In the genomic region with DNA sequence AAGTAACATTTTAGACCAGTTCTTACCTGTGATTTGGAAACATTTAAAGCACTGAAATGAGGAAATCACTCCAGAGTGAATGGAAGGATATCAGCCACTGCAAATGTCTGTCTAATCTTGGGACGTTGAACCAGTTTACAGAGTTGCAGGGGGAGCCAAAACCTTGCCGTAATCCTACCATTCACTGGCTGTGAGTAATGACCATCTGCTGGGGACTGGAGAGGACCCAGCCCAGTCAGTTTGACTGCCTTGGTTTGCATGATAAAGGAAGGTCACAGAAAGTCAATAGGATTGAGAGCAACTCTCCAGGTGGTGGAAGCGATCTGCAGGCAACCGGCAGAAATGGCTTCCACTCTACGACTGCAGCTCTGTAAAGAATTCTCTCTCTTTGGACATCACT, we compare ENCODE assay signal across 1 cellular context.
TF ChIP-seq lines count a peak whose summit lies in the region.

No MANE protein-coding gene starts in this region.

TF ChIP-seq in K562, 482 proteins besides CTCF, POLR2A, EP300 and RAD21 (continued from another document and continues in another):
- TF ChIP-seq ZNF830 (CRISPR knock-in tag; IDR thresholded peaks at IDR 0.05) (no peak), MCM7 (IDR thresholded peaks at IDR 0.05) (no peak), EZH2 (IDR thresholded peaks at IDR 0.05; ENCODE audit: borderline replicate concordance, low read depth, low read length) (no peak), ZBTB17 (CRISPR knock-in tag; IDR thresholded peaks at IDR 0.05) (peak; percentile 69; the same call in 1 of the 2 replicates), BRD9 (IDR thresholded peaks at IDR 0.05; ENCODE audit: low read depth, partially characterized antibody) (peak; percentile 58), ZNF124 (CRISPR knock-in tag; IDR thresholded peaks at IDR 0.05) (no peak), HDAC1 (IDR thresholded peaks at IDR 0.05) (peak; percentile 67 to 97; a peak in 3 of 4 replicates), ZNF785 (CRISPR knock-in tag; IDR thresholded peaks at IDR 0.05) (no peak), SREBF2 (CRISPR knock-in tag; IDR thresholded peaks at IDR 0.05) (no peak), TCF7L2 (IDR thresholded peaks at IDR 0.05; ENCODE audit: low read depth, low read length) (peak; percentile 63; the same call in 1 of the 2 replicates), STAT5B (CRISPR knock-in tag; IDR thresholded peaks at IDR 0.05) (no peak), FOS (IDR thresholded peaks at IDR 0.05; ENCODE audit: extremely low read depth, insufficient read length) (no peak), GTF2A2 (tag; IDR thresholded peaks at IDR 0.05) (no peak), DDX20 (tag; IDR thresholded peaks at IDR 0.05; ENCODE audit: low read depth) (no peak), ZNF696 (CRISPR knock-in tag; conservative IDR thresholded peaks at IDR 0.05) (no peak), CHD2 (IDR thresholded peaks at IDR 0.05; ENCODE audit: low read depth, low read length) (no peak), RBBP5 (IDR thresholded peaks at IDR 0.05; ENCODE audit: borderline replicate concordance, insufficient read depth, low read length, poor library complexity, severe bottlenecking) (no peak), ZNF717 (CRISPR knock-in tag; IDR thresholded peaks at IDR 0.05) (no peak), ZNF561 (CRISPR knock-in tag; conservative IDR thresholded peaks at IDR 0.05) (no peak), TBP (optimal IDR thresholded peaks at IDR 0.05; ENCODE audit: low read depth, low read length) (no peak), NFRKB (IDR thresholded peaks at IDR 0.05; ENCODE audit: low read depth) (peak; percentile 56; the same call in 1 of the 2 replicates), FIP1L1 (IDR thresholded peaks at IDR 0.05; ENCODE audit: low read depth, low read length, poor library complexity, severe bottlenecking) (no peak), ZNF778 (CRISPR knock-in tag; IDR thresholded peaks at IDR 0.05) (no peak), SUPT5H (IDR thresholded peaks at IDR 0.05) (no peak), RNF2 (IDR thresholded peaks at IDR 0.05) (peak; percentile 81), ZNF41 (CRISPR knock-in tag; conservative IDR thresholded peaks at IDR 0.05) (no peak), ZNF274 (IDR thresholded peaks at IDR 0.05; ENCODE audit: borderline replicate concordance, low read depth, low read length) (peak; percentile 78; the same call in 1 of the 2 replicates), MEF2D (tag; conservative IDR thresholded peaks at IDR 0.05; ENCODE audit: low read depth) (no peak), ZFP1 (CRISPR knock-in tag; IDR thresholded peaks at IDR 0.05) (no peak), ZNF175 (CRISPR knock-in tag; IDR thresholded peaks at IDR 0.05; ENCODE audit: low read depth) (peak; percentile 82; the same call in 1 of the 2 replicates), NR1H2 (CRISPR knock-in tag; IDR thresholded peaks at IDR 0.05) (no peak), HDGF (IDR thresholded peaks at IDR 0.05) (no peak), FOXA3 (CRISPR knock-in tag; conservative IDR thresholded peaks at IDR 0.05 in 1 of 2, IDR thresholded peaks at IDR 0.05 in 1 of 2) (peak; percentile 92 to 99), DNMT1 (IDR thresholded peaks at IDR 0.05) (no peak), BCL6 (CRISPR knock-in tag; IDR thresholded peaks at IDR 0.05) (no peak), FUS (optimal IDR thresholded peaks at IDR 0.05; ENCODE audit: low read depth, low read length) (no peak), HDAC6 (IDR thresholded peaks at IDR 0.05; ENCODE audit: low read depth, low read length) (no peak), KDM1A (IDR thresholded peaks at IDR 0.05) (peak; percentile 99), JUN (IDR thresholded peaks at IDR 0.05; ENCODE audit: borderline replicate concordance, low read depth, low read length) (no peak), JUN (CRISPR knock-in tag; IDR thresholded peaks at IDR 0.05; ENCODE audit: borderline replicate concordance) (no peak)
- TF ChIP-seq, protein P1, sequence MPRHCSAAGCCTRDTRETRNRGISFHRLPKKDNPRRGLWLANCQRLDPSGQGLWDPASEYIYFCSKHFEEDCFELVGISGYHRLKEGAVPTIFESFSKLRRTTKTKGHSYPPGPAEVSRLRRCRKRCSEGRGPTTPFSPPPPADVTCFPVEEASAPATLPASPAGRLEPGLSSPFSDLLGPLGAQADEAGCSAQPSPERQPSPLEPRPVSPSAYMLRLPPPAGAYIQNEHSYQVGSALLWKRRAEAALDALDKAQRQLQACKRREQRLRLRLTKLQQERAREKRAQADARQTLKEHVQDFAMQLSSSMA (CRISPR knock-in tag; IDR thresholded peaks at IDR 0.05): no peak
- TF ChIP-seq, protein P2, sequence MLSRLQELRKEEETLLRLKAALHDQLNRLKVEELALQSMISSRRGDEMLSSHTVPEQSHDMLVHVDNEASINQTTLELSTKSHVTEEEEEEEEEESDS (CRISPR knock-in tag; IDR thresholded peaks at IDR 0.05): no peak
- TF ChIP-seq, protein P3, sequence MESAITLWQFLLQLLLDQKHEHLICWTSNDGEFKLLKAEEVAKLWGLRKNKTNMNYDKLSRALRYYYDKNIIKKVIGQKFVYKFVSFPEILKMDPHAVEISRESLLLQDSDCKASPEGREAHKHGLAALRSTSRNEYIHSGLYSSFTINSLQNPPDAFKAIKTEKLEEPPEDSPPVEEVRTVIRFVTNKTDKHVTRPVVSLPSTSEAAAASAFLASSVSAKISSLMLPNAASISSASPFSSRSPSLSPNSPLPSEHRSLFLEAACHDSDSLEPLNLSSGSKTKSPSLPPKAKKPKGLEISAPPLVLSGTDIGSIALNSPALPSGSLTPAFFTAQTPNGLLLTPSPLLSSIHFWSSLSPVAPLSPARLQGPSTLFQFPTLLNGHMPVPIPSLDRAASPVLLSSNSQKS (CRISPR knock-in tag; IDR thresholded peaks at IDR 0.05): no peak
- TF ChIP-seq, protein P4, sequence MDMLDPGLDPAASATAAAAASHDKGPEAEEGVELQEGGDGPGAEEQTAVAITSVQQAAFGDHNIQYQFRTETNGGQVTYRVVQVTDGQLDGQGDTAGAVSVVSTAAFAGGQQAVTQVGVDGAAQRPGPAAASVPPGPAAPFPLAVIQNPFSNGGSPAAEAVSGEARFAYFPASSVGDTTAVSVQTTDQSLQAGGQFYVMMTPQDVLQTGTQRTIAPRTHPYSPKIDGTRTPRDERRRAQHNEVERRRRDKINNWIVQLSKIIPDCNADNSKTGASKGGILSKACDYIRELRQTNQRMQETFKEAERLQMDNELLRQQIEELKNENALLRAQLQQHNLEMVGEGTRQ (CRISPR knock-in tag; IDR thresholded peaks at IDR 0.05): no peak
- TF ChIP-seq, protein P5, sequence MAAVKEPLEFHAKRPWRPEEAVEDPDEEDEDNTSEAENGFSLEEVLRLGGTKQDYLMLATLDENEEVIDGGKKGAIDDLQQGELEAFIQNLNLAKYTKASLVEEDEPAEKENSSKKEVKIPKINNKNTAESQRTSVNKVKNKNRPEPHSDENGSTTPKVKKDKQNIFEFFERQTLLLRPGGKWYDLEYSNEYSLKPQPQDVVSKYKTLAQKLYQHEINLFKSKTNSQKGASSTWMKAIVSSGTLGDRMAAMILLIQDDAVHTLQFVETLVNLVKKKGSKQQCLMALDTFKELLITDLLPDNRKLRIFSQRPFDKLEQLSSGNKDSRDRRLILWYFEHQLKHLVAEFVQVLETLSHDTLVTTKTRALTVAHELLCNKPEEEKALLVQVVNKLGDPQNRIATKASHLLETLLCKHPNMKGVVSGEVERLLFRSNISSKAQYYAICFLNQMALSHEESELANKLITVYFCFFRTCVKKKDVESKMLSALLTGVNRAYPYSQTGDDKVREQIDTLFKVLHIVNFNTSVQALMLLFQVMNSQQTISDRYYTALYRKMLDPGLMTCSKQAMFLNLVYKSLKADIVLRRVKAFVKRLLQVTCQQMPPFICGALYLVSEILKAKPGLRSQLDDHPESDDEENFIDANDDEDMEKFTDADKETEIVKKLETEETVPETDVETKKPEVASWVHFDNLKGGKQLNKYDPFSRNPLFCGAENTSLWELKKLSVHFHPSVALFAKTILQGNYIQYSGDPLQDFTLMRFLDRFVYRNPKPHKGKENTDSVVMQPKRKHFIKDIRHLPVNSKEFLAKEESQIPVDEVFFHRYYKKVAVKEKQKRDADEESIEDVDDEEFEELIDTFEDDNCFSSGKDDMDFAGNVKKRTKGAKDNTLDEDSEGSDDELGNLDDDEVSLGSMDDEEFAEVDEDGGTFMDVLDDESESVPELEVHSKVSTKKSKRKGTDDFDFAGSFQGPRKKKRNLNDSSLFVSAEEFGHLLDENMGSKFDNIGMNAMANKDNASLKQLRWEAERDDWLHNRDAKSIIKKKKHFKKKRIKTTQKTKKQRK (IDR thresholded peaks at IDR 0.05; ENCODE audit: borderline replicate concordance, low read depth, low read length): no peak
- TF ChIP-seq, protein P6, sequence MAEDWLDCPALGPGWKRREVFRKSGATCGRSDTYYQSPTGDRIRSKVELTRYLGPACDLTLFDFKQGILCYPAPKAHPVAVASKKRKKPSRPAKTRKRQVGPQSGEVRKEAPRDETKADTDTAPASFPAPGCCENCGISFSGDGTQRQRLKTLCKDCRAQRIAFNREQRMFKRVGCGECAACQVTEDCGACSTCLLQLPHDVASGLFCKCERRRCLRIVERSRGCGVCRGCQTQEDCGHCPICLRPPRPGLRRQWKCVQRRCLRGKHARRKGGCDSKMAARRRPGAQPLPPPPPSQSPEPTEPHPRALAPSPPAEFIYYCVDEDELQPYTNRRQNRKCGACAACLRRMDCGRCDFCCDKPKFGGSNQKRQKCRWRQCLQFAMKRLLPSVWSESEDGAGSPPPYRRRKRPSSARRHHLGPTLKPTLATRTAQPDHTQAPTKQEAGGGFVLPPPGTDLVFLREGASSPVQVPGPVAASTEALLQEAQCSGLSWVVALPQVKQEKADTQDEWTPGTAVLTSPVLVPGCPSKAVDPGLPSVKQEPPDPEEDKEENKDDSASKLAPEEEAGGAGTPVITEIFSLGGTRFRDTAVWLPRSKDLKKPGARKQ (CRISPR knock-in tag; IDR thresholded peaks at IDR 0.05): no peak
- TF ChIP-seq, protein P7, sequence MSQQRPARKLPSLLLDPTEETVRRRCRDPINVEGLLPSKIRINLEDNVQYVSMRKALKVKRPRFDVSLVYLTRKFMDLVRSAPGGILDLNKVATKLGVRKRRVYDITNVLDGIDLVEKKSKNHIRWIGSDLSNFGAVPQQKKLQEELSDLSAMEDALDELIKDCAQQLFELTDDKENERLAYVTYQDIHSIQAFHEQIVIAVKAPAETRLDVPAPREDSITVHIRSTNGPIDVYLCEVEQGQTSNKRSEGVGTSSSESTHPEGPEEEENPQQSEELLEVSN (IDR thresholded peaks at IDR 0.05; ENCODE audit: borderline replicate concordance in 1 of 2, extremely low read depth in 1 of 2, insufficient read depth in 1 of 2, insufficient read length in 1 of 2, low read depth in 1 of 2, low read length in 1 of 2, poor library complexity in 1 of 2, severe bottlenecking in 1 of 2): no peak
- TF ChIP-seq, protein P8, sequence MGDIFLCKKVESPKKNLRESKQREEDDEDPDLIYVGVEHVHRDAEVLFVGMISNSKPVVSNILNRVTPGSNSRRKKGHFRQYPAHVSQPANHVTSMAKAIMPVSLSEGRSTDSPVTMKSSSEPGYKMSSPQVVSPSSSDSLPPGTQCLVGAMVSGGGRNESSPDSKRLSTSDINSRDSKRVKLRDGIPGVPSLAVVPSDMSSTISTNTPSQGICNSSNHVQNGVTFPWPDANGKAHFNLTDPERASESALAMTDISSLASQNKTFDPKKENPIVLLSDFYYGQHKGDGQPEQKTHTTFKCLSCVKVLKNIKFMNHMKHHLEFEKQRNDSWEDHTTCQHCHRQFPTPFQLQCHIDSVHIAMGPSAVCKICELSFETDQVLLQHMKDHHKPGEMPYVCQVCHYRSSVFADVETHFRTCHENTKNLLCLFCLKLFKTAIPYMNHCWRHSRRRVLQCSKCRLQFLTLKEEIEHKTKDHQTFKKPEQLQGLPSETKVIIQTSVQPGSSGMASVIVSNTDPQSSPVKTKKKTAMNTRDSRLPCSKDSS (IDR thresholded peaks at IDR 0.05; ENCODE audit: low read depth, partially characterized antibody): no peak
- TF ChIP-seq, protein P9, sequence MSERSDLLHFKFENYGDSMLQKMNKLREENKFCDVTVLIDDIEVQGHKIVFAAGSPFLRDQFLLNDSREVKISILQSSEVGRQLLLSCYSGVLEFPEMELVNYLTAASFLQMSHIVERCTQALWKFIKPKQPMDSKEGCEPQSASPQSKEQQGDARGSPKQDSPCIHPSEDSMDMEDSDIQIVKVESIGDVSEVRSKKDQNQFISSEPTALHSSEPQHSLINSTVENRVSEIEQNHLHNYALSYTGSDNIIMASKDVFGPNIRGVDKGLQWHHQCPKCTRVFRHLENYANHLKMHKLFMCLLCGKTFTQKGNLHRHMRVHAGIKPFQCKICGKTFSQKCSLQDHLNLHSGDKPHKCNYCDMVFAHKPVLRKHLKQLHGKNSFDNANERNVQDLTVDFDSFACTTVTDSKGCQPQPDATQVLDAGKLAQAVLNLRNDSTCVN (CRISPR knock-in tag; IDR thresholded peaks at IDR 0.05): no peak
- TF ChIP-seq, protein P10, sequence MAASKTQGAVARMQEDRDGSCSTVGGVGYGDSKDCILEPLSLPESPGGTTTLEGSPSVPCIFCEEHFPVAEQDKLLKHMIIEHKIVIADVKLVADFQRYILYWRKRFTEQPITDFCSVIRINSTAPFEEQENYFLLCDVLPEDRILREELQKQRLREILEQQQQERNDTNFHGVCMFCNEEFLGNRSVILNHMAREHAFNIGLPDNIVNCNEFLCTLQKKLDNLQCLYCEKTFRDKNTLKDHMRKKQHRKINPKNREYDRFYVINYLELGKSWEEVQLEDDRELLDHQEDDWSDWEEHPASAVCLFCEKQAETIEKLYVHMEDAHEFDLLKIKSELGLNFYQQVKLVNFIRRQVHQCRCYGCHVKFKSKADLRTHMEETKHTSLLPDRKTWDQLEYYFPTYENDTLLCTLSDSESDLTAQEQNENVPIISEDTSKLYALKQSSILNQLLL (CRISPR knock-in tag; IDR thresholded peaks at IDR 0.05; ENCODE audit: borderline replicate concordance): no peak
- TF ChIP-seq, protein P11, sequence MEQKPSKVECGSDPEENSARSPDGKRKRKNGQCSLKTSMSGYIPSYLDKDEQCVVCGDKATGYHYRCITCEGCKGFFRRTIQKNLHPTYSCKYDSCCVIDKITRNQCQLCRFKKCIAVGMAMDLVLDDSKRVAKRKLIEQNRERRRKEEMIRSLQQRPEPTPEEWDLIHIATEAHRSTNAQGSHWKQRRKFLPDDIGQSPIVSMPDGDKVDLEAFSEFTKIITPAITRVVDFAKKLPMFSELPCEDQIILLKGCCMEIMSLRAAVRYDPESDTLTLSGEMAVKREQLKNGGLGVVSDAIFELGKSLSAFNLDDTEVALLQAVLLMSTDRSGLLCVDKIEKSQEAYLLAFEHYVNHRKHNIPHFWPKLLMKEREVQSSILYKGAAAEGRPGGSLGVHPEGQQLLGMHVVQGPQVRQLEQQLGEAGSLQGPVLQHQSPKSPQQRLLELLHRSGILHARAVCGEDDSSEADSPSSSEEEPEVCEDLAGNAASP (IDR thresholded peaks at IDR 0.05): no peak
